Comparison of ENCODE assay signal across 11 cellular contexts in genomic region chrX:39753296-39753996, GRCh38.
DNase-seq lines count a peak whose midpoint lies in the region; ATAC-seq and TF ChIP-seq lines count a peak whose summit lies in the region.
"Had no signal": no experiment of that assay in that cellular context is flagged by ENCODE, and none has a peak within 500 bp of the region (broad histone marks: within the 10 kb centered on the region; RNA-seq: fewer than 3 reads in every experiment).

No MANE protein-coding gene starts in this region.

- in situ Hi-C loops in mammary epithelial cell (cut with MboI; ENCODE audit: low sequenced_read_pairs in 2 of 2): no loop called here

- CTCF ChIA-PET in mammary epithelial cell (lab: Charles Lee; ENCODE audit: low non-redundant PET): no interaction called here

- H3K4me1 ChIP-seq in mammary epithelial cell (ENCODE audit: insufficient read depth, low read length): peaks cover 15% of the 10 kb centered on the region
- H3K4me1 ChIP-seq in esophagus squamous epithelium: peaks cover 0 to 19% (median 7%) of the 10 kb centered on the region in 3 donors

- H3K79me2 ChIP-seq in mammary epithelial cell (ENCODE audit: insufficient read depth, low read length): no peaks in the 10 kb centered on the region

- peak overlapping the region; percentile 71 for H3K27ac Mint-ChIP-seq in mesothelial cell of epicardium
- H3K27ac Mint-ChIP-seq: CD8-positive, alpha-beta T cell had no signal

- no peak for ATAC-seq in HG02885 (IDR thresholded peaks at IDR 0.05; ENCODE audit: poor library complexity, unreplicated experiment)
- ATAC-seq in GM18909 (IDR thresholded peaks at IDR 0.05; ENCODE audit: poor library complexity, unreplicated experiment): no peak
- ATAC-seq: CD8-positive, alpha-beta T cell had no signal

- no TSS peak for BruUV-seq in mammary epithelial cell (replicated peaks; lab: Mats Ljungman, UMichigan)

- H3K4me3 ChIP-seq in mammary epithelial cell (replicated peaks in 1 of 3; ENCODE audit: insufficient read depth in 1 of 3, low read depth in 2 of 3, low read length in 3 of 3): no peak overlapping the region
- no peak overlapping the region for H3K4me3 ChIP-seq in esophagus squamous epithelium

- no peaks in the 10 kb centered on the region for H3K27me3 ChIP-seq in mammary epithelial cell (ENCODE audit: insufficient read depth, low read length)
- H3K27me3 ChIP-seq in esophagus squamous epithelium: no peaks in the 10 kb centered on the region

- H4K20me1 ChIP-seq in mammary epithelial cell (ENCODE audit: insufficient read depth, low read length): no peaks in the 10 kb centered on the region

- no peak overlapping the region for H2AFZ ChIP-seq in mammary epithelial cell (ENCODE audit: low read depth, low read length)

- H3K9ac ChIP-seq in mammary epithelial cell (ENCODE audit: insufficient read depth, low read length): no peak overlapping the region

- H3K36me3 ChIP-seq in mammary epithelial cell (ENCODE audit: insufficient read depth, low read length) (no peaks in the 10 kb centered on the region), esophagus squamous epithelium (no peaks in the 10 kb centered on the region)

- H3K9me3 Mint-ChIP-seq in mesothelial cell of epicardium: peaks cover 9% of the 10 kb centered on the region
- H3K9me3 Mint-ChIP-seq: CD8-positive, alpha-beta T cell had no signal

- H3K27me3 Mint-ChIP-seq in mesothelial cell of epicardium (ENCODE audit: low read depth): no peaks in the 10 kb centered on the region

- H3K4me3 Mint-ChIP-seq in mesothelial cell of epicardium: no peak overlapping the region
- H3K4me3 Mint-ChIP-seq: CD8-positive, alpha-beta T cell had no signal

- intact Hi-C loops in mammary epithelial cell (cut with micrococcal nuclease) (loop anchor here (10.0 kb wide), 1 partner anchor 151 kb away; no protein-coding TSS in a partner anchor), esophagus squamous epithelium (cut with DNase I) (no loop called here)

- H3K9me3 ChIP-seq in mammary epithelial cell (replicated peaks; ENCODE audit: insufficient read depth, low read length): peaks cover 3% of the 10 kb centered on the region
- no peaks in the 10 kb centered on the region for H3K9me3 ChIP-seq in esophagus squamous epithelium

- peaks cover 33% of the 10 kb centered on the region for H3K4me1 Mint-ChIP-seq in mesothelial cell of epicardium

- dilution Hi-C loops in mammary epithelial cell (cut with HindIII; ENCODE audit: low sequenced_read_pairs): no loop called here

- no peak overlapping the region for H3K27ac ChIP-seq in mammary epithelial cell (ENCODE audit: insufficient read depth, low read depth, low read length)
- H3K27ac ChIP-seq in esophagus squamous epithelium: peak overlapping the region in 1 of 4 donors; percentile 2

- TF ChIP-seq CTCF in mammary epithelial cell (conservative IDR thresholded peaks at IDR 0.05 in 1 of 2, IDR thresholded peaks at IDR 0.05 in 1 of 2; ENCODE audit: extremely low read depth in 1 of 2, insufficient read depth in 1 of 2, low read depth in 1 of 2, low read length in 2 of 2): no peak
- no peak for TF ChIP-seq CTCF in mesothelial cell of epicardium (IDR thresholded peaks at IDR 0.05; ENCODE audit: unreplicated experiment)
- TF ChIP-seq CTCF in esophagus squamous epithelium (IDR thresholded peaks at IDR 0.05): no peak

- WGBS in mammary epithelial cell (ENCODE audit: low coverage, missing lambda C conversion rate): 78% methylated on average over 7 of the region's 8 CpGs
- WGBS in esophagus squamous epithelium, 2 donors: 78 to 83% methylated on average over 7 to 8 of the region's 8 CpGs

- H3K36me3 Mint-ChIP-seq in mesothelial cell of epicardium: no peaks in the 10 kb centered on the region
- H3K36me3 Mint-ChIP-seq: CD8-positive, alpha-beta T cell had no signal

- no peak for TF ChIP-seq POLR2A in esophagus squamous epithelium (IDR thresholded peaks at IDR 0.05)

- H3K4me2 ChIP-seq in mammary epithelial cell (ENCODE audit: insufficient read depth, low read depth, low read length): no peak overlapping the region

- peak; percentile 18 for DNase-seq in CD1c-positive myeloid dendritic cell (ENCODE audit: extremely low spot score)
- DNase-seq in M059J (ENCODE audit: low read depth): peak; percentile 68
- peak; percentile 34 for DNase-seq in mammary epithelial cell
- DNase-seq in mesothelial cell of epicardium (ENCODE audit: low spot score in 2 of 2, unreplicated experiment in 2 of 2): no peak
- DNase-seq in esophagus squamous epithelium (lab: John Stamatoyannopoulos, UW): no peak
- DNase-seq in globus pallidus (ENCODE audit: low spot score): no peak
- DNase-seq: activated CD4-positive, alpha-beta T cell treated with anti-CD3 and anti-CD28 coated beads, Interleukin-2, amount 50 U/mL, for 48 hours; CD8-positive, alpha-beta T cell; left cardiac atrium had no signal

Comparison
In these comparisons a context has a peak if more than half of its experiments do, and no peak if none do; other contexts are left out.
1. DNase-seq: peak in CD1c-positive myeloid dendritic cell (single experiment), M059J (single experiment) and mammary epithelial cell (single experiment); none in mesothelial cell of epicardium (0 of 2), esophagus squamous epithelium (single experiment) and globus pallidus (single experiment).